ENCODE assay signal across 11 cellular contexts in genomic region chr1:161070737-161071136, GRCh38. TPM values are rescaled to one million over a fixed set of nuclear protein-coding genes. Genes with fewer than 3 reads are reported as not detected.
DNase-seq lines count a peak whose midpoint lies in the region; ATAC-seq and TF ChIP-seq lines count a peak whose summit lies in the region.
"Had no signal": no experiment of that assay in that cellular context is flagged by ENCODE, and none has a peak within 500 bp of the region (broad histone marks: within the 10 kb centered on the region; RNA-seq: fewer than 3 reads in every experiment).

No MANE protein-coding gene starts in this region.

- H3K36me3 ChIP-seq in right atrium auricular region: no peaks in the 10 kb centered on the region

- no peak overlapping the region for H3K27ac ChIP-seq in right atrium auricular region

- POLR2A ChIA-PET in T-cell (lab: Charles Lee): interaction anchor here (0.6 to 1.6 kb wide), 7 partner anchors 11 to 390 kb away, joined by 3 to 10 read pairs (median 4); partner anchors contain the start of gene F11R (in 1 of the 2)

- no peak for DNase-seq in activated naive CD4-positive, alpha-beta T cell treated with anti-CD3 and anti-CD28 coated beads, Interleukin-2, amount 10 ng/mL, durations not matched to agents 7 days and 5 days
- DNase-seq in activated naive CD4-positive, alpha-beta T cell treated with anti-CD3 and anti-CD28 coated beads, Interleukin-2, amount 50 U/mL, for 72 hours (ENCODE audit: low spot score in 2 of 2): no peak
- DNase-seq in T-cell: no peak
- no peak for DNase-seq in effector memory CD8-positive, alpha-beta T cell
- no peak for DNase-seq in right atrium auricular region (ENCODE audit: low spot score)
- DNase-seq in stimulated activated CD4-positive, alpha-beta T cell treated with anti-CD3 and anti-CD28 coated beads, Interleukin-15, amount 100 ng/mL, for 24 hours: no peak
- no peak for DNase-seq in NCI-H1436 treated with DMSO at 0.1 percent for 48 hours (lab: John Stamatoyannopoulos, UW)
- DNase-seq: left cardiac atrium, SIG-M5 had no signal

- peak overlapping the region; percentile 23 for H3K4me3 Mint-ChIP-seq in activated naive CD4-positive, alpha-beta T cell treated with anti-CD3 and anti-CD28 coated beads, Interleukin-2, amount 10 ng/mL, durations not matched to agents 7 days and 5 days
- H3K4me3 Mint-ChIP-seq in T-cell: peak overlapping the region in 2 of 3 donors; percentile 24 to 100
- H3K4me3 Mint-ChIP-seq in effector memory CD8-positive, alpha-beta T cell: no peak overlapping the region
- no peak overlapping the region for H3K4me3 Mint-ChIP-seq in stimulated activated memory B cell treated with anti-CD40 and anti-IgM and Interleukin-4, amounts not matched to agents 10 μg/mL and 1 μg/mL and 100 μg/mL, for 72 hours

- peak overlapping the region; percentile 99 for H3K27ac Mint-ChIP-seq in activated naive CD4-positive, alpha-beta T cell treated with anti-CD3 and anti-CD28 coated beads, Interleukin-2, amount 10 ng/mL, durations not matched to agents 7 days and 5 days
- peak overlapping the region in 1 of 2 donors; percentile 97 for H3K27ac Mint-ChIP-seq in activated naive CD4-positive, alpha-beta T cell treated with anti-CD3 and anti-CD28 coated beads, Interleukin-2, amount 50 U/mL, for 72 hours
- peak overlapping the region; percentile 99 for H3K27ac Mint-ChIP-seq in T-cell
- H3K27ac Mint-ChIP-seq in effector memory CD8-positive, alpha-beta T cell: peak overlapping the region; percentile 91
- peak overlapping the region; percentile 94 for H3K27ac Mint-ChIP-seq in stimulated activated memory B cell treated with anti-CD40 and anti-IgM and Interleukin-4, amounts not matched to agents 10 μg/mL and 1 μg/mL and 100 μg/mL, for 72 hours

- H3K36me3 Mint-ChIP-seq in activated naive CD4-positive, alpha-beta T cell treated with anti-CD3 and anti-CD28 coated beads, Interleukin-2, amount 10 ng/mL, durations not matched to agents 7 days and 5 days: peaks cover 31% of the 10 kb centered on the region
- peaks cover 30 to 40% of the 10 kb centered on the region in 2 donors for H3K36me3 Mint-ChIP-seq in activated naive CD4-positive, alpha-beta T cell treated with anti-CD3 and anti-CD28 coated beads, Interleukin-2, amount 50 U/mL, for 72 hours
- H3K36me3 Mint-ChIP-seq in T-cell: peaks cover 9% of the 10 kb centered on the region
- peaks cover 34% of the 10 kb centered on the region for H3K36me3 Mint-ChIP-seq in effector memory CD8-positive, alpha-beta T cell (ENCODE audit: insufficient read depth)
- H3K36me3 Mint-ChIP-seq in stimulated activated memory B cell treated with anti-CD40 and anti-IgM and Interleukin-4, amounts not matched to agents 10 μg/mL and 1 μg/mL and 100 μg/mL, for 72 hours: peaks cover 31% of the 10 kb centered on the region

- TF ChIP-seq CTCF in right atrium auricular region (IDR thresholded peaks at IDR 0.05): no peak

- no peak overlapping the region for H3K4me3 ChIP-seq in right atrium auricular region

- ATAC-seq in activated naive CD4-positive, alpha-beta T cell treated with anti-CD3 and anti-CD28 coated beads, Interleukin-2, amount 50 U/mL, for 72 hours: no peak
- no peak for ATAC-seq in T-cell (replicated peaks in 1 of 4)
- ATAC-seq in effector memory CD8-positive, alpha-beta T cell (replicated peaks): no peak
- ATAC-seq in stimulated activated memory B cell treated with anti-CD40 and anti-IgM and Interleukin-4, amounts not matched to agents 10 μg/mL and 1 μg/mL and 100 μg/mL, for 72 hours: no peak
- ATAC-seq: left cardiac atrium had no signal

- no peaks in the 10 kb centered on the region for H3K27me3 ChIP-seq in right atrium auricular region

- H3K27me3 Mint-ChIP-seq in activated naive CD4-positive, alpha-beta T cell treated with anti-CD3 and anti-CD28 coated beads, Interleukin-2, amount 10 ng/mL, durations not matched to agents 7 days and 5 days: no peaks in the 10 kb centered on the region
- H3K27me3 Mint-ChIP-seq in T-cell: no peaks in the 10 kb centered on the region
- no peaks in the 10 kb centered on the region for H3K27me3 Mint-ChIP-seq in effector memory CD8-positive, alpha-beta T cell
- H3K27me3 Mint-ChIP-seq in stimulated activated memory B cell treated with anti-CD40 and anti-IgM and Interleukin-4, amounts not matched to agents 10 μg/mL and 1 μg/mL and 100 μg/mL, for 72 hours: no peaks in the 10 kb centered on the region

- CTCF ChIA-PET in activated naive CD4-positive, alpha-beta T cell treated with anti-CD3 and anti-CD28 coated beads, Interleukin-2, amount 10 ng/mL, durations not matched to agents 7 days and 5 days (lab: Charles Lee): interaction anchor here (0.9 to 8.3 kb wide), 19 partner anchors 10 to 87 kb away, joined by 3 to 196 read pairs (median 4); partner anchors contain the start of genes DEDD, KLHDC9, NECTIN4 and NIT1
- CTCF ChIA-PET in T-cell (lab: Charles Lee): interaction anchor here (0.6 to 3.0 kb wide), 11 partner anchors 26 to 84 kb away, joined by 3 to 20 read pairs (median 6); partner anchors contain the start of genes KLHDC9 (in 2 of the 2), DEDD (in 1 of the 2) and USF1 (in 1 of the 2)

- H3K9me3 ChIP-seq in right atrium auricular region: no peaks in the 10 kb centered on the region

- H3K4me1 ChIP-seq in right atrium auricular region: no peaks in the 10 kb centered on the region

- no peaks in the 10 kb centered on the region for H3K9me3 Mint-ChIP-seq in activated naive CD4-positive, alpha-beta T cell treated with anti-CD3 and anti-CD28 coated beads, Interleukin-2, amount 10 ng/mL, durations not matched to agents 7 days and 5 days
- no peaks in the 10 kb centered on the region for H3K9me3 Mint-ChIP-seq in activated naive CD4-positive, alpha-beta T cell treated with anti-CD3 and anti-CD28 coated beads, Interleukin-2, amount 50 U/mL, for 72 hours
- H3K9me3 Mint-ChIP-seq in T-cell: no peaks in the 10 kb centered on the region
- H3K9me3 Mint-ChIP-seq in effector memory CD8-positive, alpha-beta T cell: no peaks in the 10 kb centered on the region
- H3K9me3 Mint-ChIP-seq in stimulated activated memory B cell treated with anti-CD40 and anti-IgM and Interleukin-4, amounts not matched to agents 10 μg/mL and 1 μg/mL and 100 μg/mL, for 72 hours: no peaks in the 10 kb centered on the region

- H3K4me1 Mint-ChIP-seq in activated naive CD4-positive, alpha-beta T cell treated with anti-CD3 and anti-CD28 coated beads, Interleukin-2, amount 10 ng/mL, durations not matched to agents 7 days and 5 days: peaks cover 57% of the 10 kb centered on the region
- H3K4me1 Mint-ChIP-seq in T-cell: peaks cover 48 to 63% (median 49%) of the 10 kb centered on the region in 3 donors
- H3K4me1 Mint-ChIP-seq in effector memory CD8-positive, alpha-beta T cell (ENCODE audit: low read depth in 2 of 2): peaks cover 34 to 42% of the 10 kb centered on the region in 2 donors
- H3K4me1 Mint-ChIP-seq in stimulated activated memory B cell treated with anti-CD40 and anti-IgM and Interleukin-4, amounts not matched to agents 10 μg/mL and 1 μg/mL and 100 μg/mL, for 72 hours: peaks cover 41% of the 10 kb centered on the region

RNA-seq across cellular contexts. Expression of gene ARHGAP30, which starts 1.0 kb away (rescaled TPM):
- total RNA-seq in activated naive CD4-positive, alpha-beta T cell treated with anti-CD3 and anti-CD28 coated beads, Interleukin-2, amount 50 U/mL, for 72 hours: 100 to 1,000 TPM; 116 to 180 TPM
- total RNA-seq in T-cell (100 to 1,000 TPM; 193 to 299 (median 279) TPM), right atrium auricular region (1 to 10 TPM; 1.4 to 4.6 TPM)

RNA-seq across cellular contexts. Expression of gene NECTIN4, which starts 18.6 kb away (rescaled TPM):
- under 1 TPM in 1 of 2 donors, not detected in 1; 0.16 TPM for total RNA-seq in activated naive CD4-positive, alpha-beta T cell treated with anti-CD3 and anti-CD28 coated beads, Interleukin-2, amount 50 U/mL, for 72 hours
- total RNA-seq in T-cell: under 1 TPM in 1 of 5 donors, not detected in 4; 0.06 TPM
- under 1 TPM in 1 of 2 donors, not detected in 1; 0.75 TPM for total RNA-seq in right atrium auricular region
- total RNA-seq: cardiac septum had no signal

RNA-seq across cellular contexts. Expression of gene USF1, which starts 25.0 kb away (rescaled TPM):
- total RNA-seq in activated naive CD4-positive, alpha-beta T cell treated with anti-CD3 and anti-CD28 coated beads, Interleukin-2, amount 50 U/mL, for 72 hours: 10 to 100 TPM; 50.8 to 90.6 TPM
- total RNA-seq in T-cell (10 to 100 TPM; 65.4 to 96.1 (median 92.2) TPM), right atrium auricular region (10 to 100 TPM; 21.7 to 25.5 TPM)

RNA-seq across cellular contexts. Expression of gene KLHDC9, which starts 27.4 kb away (rescaled TPM):
- 1 to 10 TPM in 1 of 2 donors, not detected in 1; 2.2 TPM for total RNA-seq in activated naive CD4-positive, alpha-beta T cell treated with anti-CD3 and anti-CD28 coated beads, Interleukin-2, amount 50 U/mL, for 72 hours
- total RNA-seq in T-cell (1 to 10 TPM in 1 of 5 donors, under 1 TPM in 2, not detected in 2; 0.82 to 1.6 (median 0.86) TPM), right atrium auricular region (1 to 10 TPM; 2.9 to 7.8 TPM)

RNA-seq across cellular contexts. Expression of gene TSTD1, which starts 32.0 kb away (rescaled TPM):
- 10 to 100 TPM; 59.3 to 66.8 TPM for total RNA-seq in activated naive CD4-positive, alpha-beta T cell treated with anti-CD3 and anti-CD28 coated beads, Interleukin-2, amount 50 U/mL, for 72 hours
- total RNA-seq in T-cell (100 to 1,000 TPM in 2 of 5 donors, 10 to 100 TPM in 3; 39.9 to 130 (median 94.8) TPM), right atrium auricular region (100 to 1,000 TPM in 1 of 2 donors, 10 to 100 TPM in 1; 95.0 to 118 TPM)

Comparison
In these comparisons a context has a peak if more than half of its experiments do, and no peak if none do; other contexts are left out.
1. H3K4me3 Mint-ChIP-seq: peak in activated naive CD4-positive, alpha-beta T cell treated with anti-CD3 and anti-CD28 coated beads, Interleukin-2, amount 10 ng/mL, durations not matched to agents 7 days and 5 days (single experiment) and T-cell (2 of 3); none in effector memory CD8-positive, alpha-beta T cell (0 of 2) and stimulated activated memory B cell treated with anti-CD40 and anti-IgM and Interleukin-4, amounts not matched to agents 10 μg/mL and 1 μg/mL and 100 μg/mL, for 72 hours (single experiment).
2. RNA of gene ARHGAP30, which starts 1.0 kb away (total RNA-seq): 193 to 299 TPM in T-cell and 116 to 180 TPM in activated naive CD4-positive, alpha-beta T cell treated with anti-CD3 and anti-CD28 coated beads, Interleukin-2, amount 50 U/mL, for 72 hours; 1.4 to 4.6 TPM in right atrium auricular region; every median in the first group is over 10 times any median in the second.